Comparison of ENCODE assay signal across 8 cellular contexts in genomic region chr9:112334319-112334828, GRCh38. TPM values are rescaled to one million over a fixed set of nuclear protein-coding genes. Genes with fewer than 3 reads are reported as not detected.
DNase-seq lines count a peak whose midpoint lies in the region; ATAC-seq and TF ChIP-seq lines count a peak whose summit lies in the region.

No MANE protein-coding gene starts in this region.

- no peak overlapping the region for H2BK120ac ChIP-seq in mesenchymal stem cell (ENCODE audit: low read depth, low read length)

- H3K36me3 Mint-ChIP-seq in stimulated activated naive CD8-positive, alpha-beta T cell treated with anti-CD3 and anti-CD28 coated beads, Interleukin-15, Interleukin-2, amounts not matched to agents 100 ng/mL and 50 ng/mL, for 24 hours (ENCODE audit: low read depth): no peaks in the 10 kb centered on the region

- ATAC-seq in GM21737 (IDR thresholded peaks at IDR 0.05; ENCODE audit: unreplicated experiment) (no peak), HG03280 (IDR thresholded peaks at IDR 0.05; ENCODE audit: unreplicated experiment) (no peak)

- no peak overlapping the region for H3K14ac ChIP-seq in mesenchymal stem cell (ENCODE audit: low read length in 2 of 2)

- H4K8ac ChIP-seq in mesenchymal stem cell (ENCODE audit: low read length): no peak overlapping the region

- WGBS in mesenchymal stem cell: 7% methylated on average over 6 of the region's 8 CpGs

- no peak overlapping the region for H2AK5ac ChIP-seq in mesenchymal stem cell (ENCODE audit: low read length, severe bottlenecking)

- peaks cover 2% of the 10 kb centered on the region for H3K4me1 ChIP-seq in mesenchymal stem cell (ENCODE audit: control insufficient read depth, insufficient read depth, low read depth, low read length)

- H3K79me1 ChIP-seq in mesenchymal stem cell (replicated peaks; ENCODE audit: low read length, poor library complexity, severe bottlenecking): no peaks in the 10 kb centered on the region

- H2BK15ac ChIP-seq in mesenchymal stem cell (ENCODE audit: low read depth, poor library complexity, severe bottlenecking): no peak overlapping the region

- H4K91ac ChIP-seq in mesenchymal stem cell (ENCODE audit: low read length): no peak overlapping the region

- H3K36me3 ChIP-seq in SK-N-MC (ENCODE audit: insufficient read depth, low read length) (no peaks in the 10 kb centered on the region), mesenchymal stem cell (ENCODE audit: control insufficient read depth in 1 of 2, insufficient read depth in 2 of 2, low read depth in 1 of 2, low read length in 2 of 2) (no peaks in the 10 kb centered on the region)

- no peak overlapping the region for H3K23ac ChIP-seq in mesenchymal stem cell (ENCODE audit: low read length in 2 of 2)

- H3K4me2 ChIP-seq in mesenchymal stem cell (ENCODE audit: low read length, poor library complexity, severe bottlenecking): peak overlapping the region; percentile 43

- H3K9me3 Mint-ChIP-seq in stimulated activated naive CD8-positive, alpha-beta T cell treated with anti-CD3 and anti-CD28 coated beads, Interleukin-15, Interleukin-2, amounts not matched to agents 100 ng/mL and 50 ng/mL, for 24 hours: no peaks in the 10 kb centered on the region

- H3K4me3 ChIP-seq in SK-N-MC (peak overlapping the region; percentile 86), cardiac fibroblast (replicated peaks in 1 of 2; ENCODE audit: low read depth in 2 of 2, low read length in 2 of 2) (peak overlapping the region; percentile 60 to 67), mesenchymal stem cell (ENCODE audit: insufficient read depth in 1 of 2, low read depth in 1 of 2, low read length in 2 of 2) (peak overlapping the region in 1 of 2 experiments; percentile 94)

- H3K27me3 Mint-ChIP-seq in stimulated activated naive CD8-positive, alpha-beta T cell treated with anti-CD3 and anti-CD28 coated beads, Interleukin-15, Interleukin-2, amounts not matched to agents 100 ng/mL and 50 ng/mL, for 24 hours: no peaks in the 10 kb centered on the region

- H3K27ac ChIP-seq in 22Rv1 (peak overlapping the region; percentile 92), SK-N-MC (peak overlapping the region; percentile 75; the same call in 1 of the 2 replicates), mesenchymal stem cell (ENCODE audit: low read length, poor library complexity, severe bottlenecking) (peak overlapping the region; percentile 42)

- no peak overlapping the region for H2AFZ ChIP-seq in mesenchymal stem cell (ENCODE audit: low read depth, low read length)

- H3K27ac Mint-ChIP-seq in stimulated activated naive CD8-positive, alpha-beta T cell treated with anti-CD3 and anti-CD28 coated beads, Interleukin-15, Interleukin-2, amounts not matched to agents 100 ng/mL and 50 ng/mL, for 24 hours: peak overlapping the region; percentile 96

- H3K4me3 Mint-ChIP-seq in stimulated activated naive CD8-positive, alpha-beta T cell treated with anti-CD3 and anti-CD28 coated beads, Interleukin-15, Interleukin-2, amounts not matched to agents 100 ng/mL and 50 ng/mL, for 24 hours: peak overlapping the region; percentile 90

- H3K9me3 ChIP-seq in SK-N-MC (ENCODE audit: low read depth, low read length) (no peaks in the 10 kb centered on the region), mesenchymal stem cell (ENCODE audit: control insufficient read depth, low read length) (no peaks in the 10 kb centered on the region)

- H2BK12ac ChIP-seq in mesenchymal stem cell (ENCODE audit: low read length in 2 of 2): no peak overlapping the region

- no peaks in the 10 kb centered on the region for H3K27me3 ChIP-seq in mesenchymal stem cell (ENCODE audit: control insufficient read depth in 1 of 2, insufficient read depth in 1 of 2, low read length in 2 of 2)

- H3K4me1 Mint-ChIP-seq in stimulated activated naive CD8-positive, alpha-beta T cell treated with anti-CD3 and anti-CD28 coated beads, Interleukin-15, Interleukin-2, amounts not matched to agents 100 ng/mL and 50 ng/mL, for 24 hours (ENCODE audit: low read depth): peaks cover 36% of the 10 kb centered on the region

- no peak overlapping the region for H3K18ac ChIP-seq in mesenchymal stem cell (ENCODE audit: low read depth in 1 of 2, low read length in 2 of 2)

- DNase-seq in GM13977 (ENCODE audit: low spot score): peak; percentile 55
- DNase-seq in SK-N-MC (ENCODE audit: low read depth, low spot score): no peak
- peak; percentile 46 to 56 for DNase-seq in cardiac fibroblast (ENCODE audit: low read depth in 2 of 2)
- DNase-seq in mesenchymal stem cell: peak; percentile 49

- no peak overlapping the region for H3K4ac ChIP-seq in mesenchymal stem cell (ENCODE audit: low read depth in 1 of 2, low read length in 2 of 2)

- peak overlapping the region; percentile 89 for H3K9ac ChIP-seq in SK-N-MC (ENCODE audit: insufficient read length)
- peak overlapping the region; percentile 96 for H3K9ac ChIP-seq in mesenchymal stem cell (ENCODE audit: low read length)

- no peak overlapping the region for H2BK5ac ChIP-seq in mesenchymal stem cell (ENCODE audit: low read depth, low read length, poor library complexity, severe bottlenecking)

- in situ Hi-C loops in GM13977 (cut with MboI; ENCODE audit: low pct_unique_long_range_greater_than_20kb, low sequenced_read_pairs, unreplicated experiment): no loop called here

- TF ChIP-seq CTCF in 22Rv1 (IDR thresholded peaks at IDR 0.05) (no peak), GM13977 (IDR thresholded peaks at IDR 0.05; ENCODE audit: extremely low read depth, insufficient read depth, missing control alignments) (no peak), cardiac fibroblast (IDR thresholded peaks at IDR 0.05; ENCODE audit: low read depth, low read length) (no peak)

RNA-seq across cellular contexts. Expression of gene PTBP3, which starts 1.0 kb away (rescaled TPM):
- polyA plus RNA-seq in mesenchymal stem cell (2013, experiment 1 of 2): 26.7 TPM
- polyA plus RNA-seq in mesenchymal stem cell (2013, experiment 2 of 2): 25.9 TPM

RNA-seq across cellular contexts. Expression of gene HSDL2, which starts 45.5 kb away (rescaled TPM):
- polyA plus RNA-seq in mesenchymal stem cell (2013, experiment 1 of 2): 17.9 TPM
- polyA plus RNA-seq in mesenchymal stem cell (2013, experiment 2 of 2): 18.1 TPM

Comparison
In these comparisons a context has a peak if more than half of its experiments do, and no peak if none do; other contexts are left out.
1. H3K27ac ChIP-seq: peak in every context shown above with its lines; median percentile 92 in 22Rv1; 75 in SK-N-MC; 42 in mesenchymal stem cell.